ENCODE assay signal across 8 cellular contexts in genomic region chr20:39269031-39269461, GRCh38.
DNase-seq lines count a peak whose midpoint lies in the region; ATAC-seq and TF ChIP-seq lines count a peak whose summit lies in the region.

No MANE protein-coding gene starts in this region.

- H3K36me3 ChIP-seq in PC-9 (ENCODE audit: low read depth): no peaks in the 10 kb centered on the region
- H3K36me3 ChIP-seq in body of pancreas (replicated peaks in 1 of 2; ENCODE audit: insufficient read depth in 1 of 2, low read depth in 2 of 2): no peaks in the 10 kb centered on the region

- H4K20me1 ChIP-seq in PC-9 (ENCODE audit: insufficient read depth): no peaks in the 10 kb centered on the region

- BruUV-seq in PC-9 (replicated peaks; lab: Mats Ljungman, UMichigan): no TSS peak

- no peaks in the 10 kb centered on the region for H3F3A ChIP-seq in PC-9 (ENCODE audit: insufficient read depth, low read depth)

- POLR2A ChIA-PET in PC-9 (lab: Charles Lee; ENCODE audit: unreplicated experiment): no interaction called here

- no peaks in the 10 kb centered on the region for H3K79me2 ChIP-seq in PC-9 (ENCODE audit: low read depth)

- H3K9me3 ChIP-seq in PC-9 (ENCODE audit: insufficient read depth, low read depth): no peaks in the 10 kb centered on the region
- H3K9me3 ChIP-seq in body of pancreas: no peaks in the 10 kb centered on the region

- intact Hi-C loops in PC-9 (cut with micrococcal nuclease; ENCODE audit: unreplicated experiment) (loop anchor here (2.0 kb wide), 1 partner anchor 1694 kb away; no protein-coding TSS in a partner anchor), body of pancreas (cut with DNase I) (no loop called here)

- H2AFZ ChIP-seq in PC-9: no peak overlapping the region

- WGBS in body of pancreas, 2 donors: 27 to 36% methylated on average over 6 to 7 of the region's 7 CpGs

- DNase-seq in activated effector memory CD4-positive, alpha-beta T cell treated with anti-CD3 and anti-CD28 coated beads, Interleukin-2, amount 50 U/mL, for 16 hours: peak; percentile 67
- DNase-seq in activated effector memory CD4-positive, alpha-beta T cell treated with Interleukin-2 at 50 U/mL for 16 hours: no peak
- peak in 1 of 2 experiments; percentile 37 for DNase-seq in PC-9
- DNase-seq in body of pancreas: peak; percentile 39 to 65 (median 48)
- peak; percentile 1 for DNase-seq in kidney glomerular epithelial cell (lab: John Stamatoyannopoulos, UW)
- peak; percentile 19 for DNase-seq in stimulated activated CD8-positive, alpha-beta memory T cell treated with anti-CD3 and anti-CD28 coated beads, Interleukin-4, amount 100 ng/mL, for 24 hours (ENCODE audit: low read depth)

- TF ChIP-seq POLR2A in body of pancreas (IDR thresholded peaks at IDR 0.05): no peak

- no peak overlapping the region for H3K4me2 ChIP-seq in PC-9

- peak; percentile 56 for ATAC-seq in HG02973 (IDR thresholded peaks at IDR 0.05; ENCODE audit: unreplicated experiment)
- peak; percentile 47 for ATAC-seq in body of pancreas
- no peak for ATAC-seq in GM18873 (IDR thresholded peaks at IDR 0.05; ENCODE audit: low FRiP score, unreplicated experiment)

- no peaks in the 10 kb centered on the region for H3K9me2 ChIP-seq in PC-9 (ENCODE audit: insufficient read depth)

- no peaks in the 10 kb centered on the region for H3K4me1 ChIP-seq in PC-9 (replicated peaks; ENCODE audit: insufficient read depth)
- H3K4me1 ChIP-seq in body of pancreas: no peaks in the 10 kb centered on the region

- CTCF ChIA-PET in PC-9 (lab: Charles Lee): interaction anchor here (1.0 kb wide), 1 partner anchor 1694 kb away, joined by 4 read pairs; no protein-coding TSS in a partner anchor

- H3K27ac ChIP-seq in PC-9 (no peak overlapping the region), body of pancreas (no peak overlapping the region)

- peaks cover 26% of the 10 kb centered on the region for H3K27me3 ChIP-seq in PC-9 (ENCODE audit: insufficient read depth, low read depth)
- no peaks in the 10 kb centered on the region for H3K27me3 ChIP-seq in body of pancreas

- TF ChIP-seq CTCF in PC-9 (conservative IDR thresholded peaks at IDR 0.05) (peak; percentile 89), body of pancreas (IDR thresholded peaks at IDR 0.05) (peak; percentile 55 to 81 (median 73))

- no peak overlapping the region for H3K4me3 ChIP-seq in PC-9
- H3K4me3 ChIP-seq in body of pancreas: no peak overlapping the region
